26 cellular contexts compared by ENCODE assay signal in the genomic region with DNA sequence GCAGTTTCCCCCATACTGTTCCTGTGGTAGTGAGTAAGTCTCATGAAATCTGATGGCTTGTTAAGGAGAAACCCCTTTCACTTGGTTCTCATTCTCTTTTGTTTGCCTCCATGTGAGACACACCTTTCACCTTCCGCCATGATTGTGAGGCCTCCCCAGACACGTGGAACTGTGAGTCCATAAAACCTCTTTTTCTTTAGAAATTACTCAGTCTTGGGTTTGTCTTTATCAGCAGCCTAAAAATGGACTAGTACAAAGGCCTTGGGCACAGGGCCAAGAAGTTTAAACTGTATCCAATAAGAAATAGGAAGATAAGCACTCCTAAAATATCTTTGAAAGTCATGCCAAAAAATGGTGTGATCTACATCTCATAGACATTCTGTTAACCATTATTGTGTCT.
DNase-seq lines count a peak whose midpoint lies in the region; ATAC-seq and TF ChIP-seq lines count a peak whose summit lies in the region.
"Had no signal": no experiment of that assay in that cellular context is flagged by ENCODE, and none has a peak within 500 bp of the region (broad histone marks: within the 10 kb centered on the region; RNA-seq: fewer than 3 reads in every experiment).

No MANE protein-coding gene starts in this region.

- TF ChIP-seq POLR2A in ovary (IDR thresholded peaks at IDR 0.05) (no peak), GM18505 (IDR thresholded peaks at IDR 0.05; ENCODE audit: borderline replicate concordance, extremely low read depth, insufficient read depth, insufficient read length) (no peak)

- peak overlapping the region in 1 of 2 donors; percentile 67 for H3K27ac ChIP-seq in ovary
- H3K27ac ChIP-seq: ascending aorta, pancreas, Peyer's patch, right lobe of liver, SJSA1, uterus had no signal

- 26 to 36% (median 28%) methylated on average over 2 of the region's 2 CpGs for WGBS in ovary, 3 donors

- TF ChIP-seq EP300 in ovary (IDR thresholded peaks at IDR 0.05) = no peak

- no peak for ATAC-seq in activated naive CD8-positive, alpha-beta T cell treated with anti-CD3 and anti-CD28 coated beads, Interleukin-2, amount 50 U/mL, for 24 hours
- ATAC-seq in GM21423 (IDR thresholded peaks at IDR 0.05; ENCODE audit: unreplicated experiment) = no peak
- no peak for ATAC-seq in GM18505 (IDR thresholded peaks at IDR 0.05; ENCODE audit: unreplicated experiment)
- ATAC-seq: effector memory CD8-positive, alpha-beta T cell; HepG2; natural killer cell; pancreas; right lobe of liver; T-helper 17 cell had no signal

- no peaks in the 10 kb centered on the region for H3K9me3 ChIP-seq in ovary
- H3K9me3 ChIP-seq: ascending aorta, pancreas, Peyer's patch, right lobe of liver, SJSA1, uterus had no signal

- no peak for DNase-seq in activated naive CD8-positive, alpha-beta T cell treated with anti-CD3 and anti-CD28 coated beads for 36 hours
- DNase-seq in activated naive CD8-positive, alpha-beta T cell treated with anti-CD3 and anti-CD28 coated beads, Interleukin-2, amount 50 U/mL, for 24 hours = no peak
- DNase-seq in fibroblast of pulmonary artery (ENCODE audit: low read depth) (peak; percentile 52), ovary (peak in 3 of 5 donors; percentile 58 to 79 (median 71))
- DNase-seq in activated CD4-positive, alpha-beta T cell treated with anti-CD3 and anti-CD28 coated beads, Interleukin-2, amount 50 U/mL, for 4 hours = no peak
- DNase-seq: activated CD8-positive, alpha-beta memory T cell treated with anti-CD3 and anti-CD28 coated beads, Interleukin-2, amount 50 U/mL, for 4 hours; DND-41; effector memory CD8-positive, alpha-beta T cell; natural killer cell; NCI-H1092; NCI-H2081 treated with DMSO at 0.1 percent for 48 hours; NCI-H510A treated with DMSO at 0.1 percent for 48 hours; NK-92 treated with Interleukin-12 subunit alpha and Interleukin-12 subunit beta, amount 100 ng/mL, for 24 hours; pancreas; Peyer's patch; right lobe of liver; stimulated activated CD8-positive, alpha-beta memory T cell treated with anti-CD3 and anti-CD28 coated beads, Interleukin-4, amount 100 ng/mL, for 48 hours; substantia nigra; T-helper 17 cell; uterus had no signal

- peak overlapping the region; percentile 64 for H3K27ac Mint-ChIP-seq in activated naive CD8-positive, alpha-beta T cell
- H3K27ac Mint-ChIP-seq in activated naive CD8-positive, alpha-beta T cell treated with anti-CD3 and anti-CD28 coated beads for 36 hours = no peak overlapping the region
- H3K27ac Mint-ChIP-seq in activated naive CD8-positive, alpha-beta T cell treated with anti-CD3 and anti-CD28 coated beads, Interleukin-2, amount 50 U/mL, for 24 hours = peak overlapping the region; percentile 78
- H3K27ac Mint-ChIP-seq: effector memory CD8-positive, alpha-beta T cell; natural killer cell; T-helper 17 cell had no signal

- H3K36me3 ChIP-seq in ovary = no peaks in the 10 kb centered on the region
- H3K36me3 ChIP-seq: Peyer's patch, right lobe of liver, uterus had no signal

- intact Hi-C loops in ovary (cut with DNase I) = loop anchor here in 1 of 4 donors (10.0 kb wide), 1 partner anchor 180 kb away; the partner anchor contains the start of gene TBC1D4

- no peak for TF ChIP-seq CTCF in fibroblast of pulmonary artery (IDR thresholded peaks at IDR 0.05; ENCODE audit: low read length, missing control alignments)
- no peak for TF ChIP-seq CTCF in ovary (IDR thresholded peaks at IDR 0.05)

- H3K27me3 ChIP-seq in ovary = no peaks in the 10 kb centered on the region
- H3K27me3 ChIP-seq: ascending aorta, pancreas, Peyer's patch, right lobe of liver, SJSA1, uterus had no signal

- peaks cover 51% of the 10 kb centered on the region for H3K4me1 Mint-ChIP-seq in activated naive CD8-positive, alpha-beta T cell (ENCODE audit: low read depth)
- peaks cover 33% of the 10 kb centered on the region for H3K4me1 Mint-ChIP-seq in activated naive CD8-positive, alpha-beta T cell treated with anti-CD3 and anti-CD28 coated beads for 36 hours
- H3K4me1 Mint-ChIP-seq in activated naive CD8-positive, alpha-beta T cell treated with anti-CD3 and anti-CD28 coated beads, Interleukin-2, amount 50 U/mL, for 24 hours = peaks cover 75% of the 10 kb centered on the region
- H3K4me1 Mint-ChIP-seq: natural killer cell had no signal

- H3K4me3 ChIP-seq in fibroblast of pulmonary artery (replicated peaks; ENCODE audit: low read depth, low read length) (no peak overlapping the region), ovary (no peak overlapping the region)
- H3K4me3 ChIP-seq: ascending aorta, pancreas, Peyer's patch, right lobe of liver, SJSA1, uterus had no signal

- peaks cover 23% of the 10 kb centered on the region for H3K4me1 ChIP-seq in ovary (ENCODE audit: insufficient read depth)
- H3K4me1 ChIP-seq: ascending aorta, Peyer's patch, SJSA1, uterus had no signal

- H3K9me3 Mint-ChIP-seq in activated naive CD8-positive, alpha-beta T cell (ENCODE audit: low read depth) = no peaks in the 10 kb centered on the region
- peaks cover 10% of the 10 kb centered on the region for H3K9me3 Mint-ChIP-seq in activated naive CD8-positive, alpha-beta T cell treated with anti-CD3 and anti-CD28 coated beads for 36 hours
- peaks cover 10% of the 10 kb centered on the region for H3K9me3 Mint-ChIP-seq in activated naive CD8-positive, alpha-beta T cell treated with anti-CD3 and anti-CD28 coated beads, Interleukin-2, amount 50 U/mL, for 24 hours
- H3K9me3 Mint-ChIP-seq: effector memory CD8-positive, alpha-beta T cell; natural killer cell had no signal

- H3K4me3 Mint-ChIP-seq in activated naive CD8-positive, alpha-beta T cell = no peak overlapping the region
- H3K4me3 Mint-ChIP-seq in activated naive CD8-positive, alpha-beta T cell treated with anti-CD3 and anti-CD28 coated beads for 36 hours = no peak overlapping the region
- no peak overlapping the region for H3K4me3 Mint-ChIP-seq in activated naive CD8-positive, alpha-beta T cell treated with anti-CD3 and anti-CD28 coated beads, Interleukin-2, amount 50 U/mL, for 24 hours
- H3K4me3 Mint-ChIP-seq: effector memory CD8-positive, alpha-beta T cell; natural killer cell; T-helper 17 cell had no signal

- H3K27me3 Mint-ChIP-seq in activated naive CD8-positive, alpha-beta T cell = no peaks in the 10 kb centered on the region
- H3K27me3 Mint-ChIP-seq in activated naive CD8-positive, alpha-beta T cell treated with anti-CD3 and anti-CD28 coated beads for 36 hours = no peaks in the 10 kb centered on the region
- H3K27me3 Mint-ChIP-seq in activated naive CD8-positive, alpha-beta T cell treated with anti-CD3 and anti-CD28 coated beads, Interleukin-2, amount 50 U/mL, for 24 hours = no peaks in the 10 kb centered on the region
- H3K27me3 Mint-ChIP-seq: effector memory CD8-positive, alpha-beta T cell; T-helper 17 cell had no signal

- H3K36me3 Mint-ChIP-seq in activated naive CD8-positive, alpha-beta T cell = peaks cover 46% of the 10 kb centered on the region
- H3K36me3 Mint-ChIP-seq in activated naive CD8-positive, alpha-beta T cell treated with anti-CD3 and anti-CD28 coated beads for 36 hours = peaks cover 49% of the 10 kb centered on the region
- H3K36me3 Mint-ChIP-seq in activated naive CD8-positive, alpha-beta T cell treated with anti-CD3 and anti-CD28 coated beads, Interleukin-2, amount 50 U/mL, for 24 hours (ENCODE audit: low read depth) = peaks cover 65% of the 10 kb centered on the region
- H3K36me3 Mint-ChIP-seq: natural killer cell had no signal

Comparison
In these comparisons a context has a peak if more than half of its experiments do, and no peak if none do; other contexts are left out.
1. DNase-seq: peak in fibroblast of pulmonary artery (single experiment) and ovary (3 of 5); none in activated naive CD8-positive, alpha-beta T cell treated with anti-CD3 and anti-CD28 coated beads for 36 hours (single experiment), activated naive CD8-positive, alpha-beta T cell treated with anti-CD3 and anti-CD28 coated beads, Interleukin-2, amount 50 U/mL, for 24 hours (single experiment) and activated CD4-positive, alpha-beta T cell treated with anti-CD3 and anti-CD28 coated beads, Interleukin-2, amount 50 U/mL, for 4 hours (0 of 2).